8 cellular contexts compared by ENCODE assay signal in genomic region chr14:64880382-64881121, GRCh38. TPM values are rescaled to one million over a fixed set of nuclear protein-coding genes. Genes with fewer than 3 reads are reported as not detected.
DNase-seq lines count a peak whose midpoint lies in the region; ATAC-seq, FAIRE-seq and TF ChIP-seq lines count a peak whose summit lies in the region.

No MANE protein-coding gene starts in this region.

- no peak for FAIRE-seq in pancreas (lab: Jason Lieb, UNC)

- peak overlapping the region; percentile 25; the same call in 1 of the 2 replicates for H3K9ac ChIP-seq in PC-3 (ENCODE audit: low read length)

- CTCF ChIA-PET in PC-3 (lab: Charles Lee): interaction anchor here (0.6 to 1.0 kb wide), 5 partner anchors 12 to 108 kb away, joined by 3 to 5 read pairs (median 3); no protein-coding TSS in a partner anchor

- POLR2A ChIA-PET in PC-3 (lab: Charles Lee; ENCODE audit: unreplicated experiment): no interaction called here

- DNase-seq in DMS79 (lab: John Stamatoyannopoulos, UW) (peak; percentile 69), PC-3 (peak; percentile 56), glomerular visceral epithelial cell (ENCODE audit: extremely low spot score) (peak; percentile 26), pancreas (peak; percentile 48 to 82 (median 58)), upper lobe of left lung (peak; percentile 41 to 90)
- peak; percentile 40 for DNase-seq in activated T-helper 9 cell treated with anti-CD3 and anti-CD28 coated beads, Interleukin-2, amount 50 U/mL, for 16 hours (ENCODE audit: low read depth)

- no peak for TF ChIP-seq POLR2A in upper lobe of left lung (IDR thresholded peaks at IDR 0.05)

- BruUV-seq in PC-3 (replicated peaks; lab: Mats Ljungman, UMichigan): no TSS peak

- intact Hi-C loops in PC-3 (cut with micrococcal nuclease) (no loop called here), pancreas (cut with DNase I) (loop anchor here in 1 of 3 donors (10.0 kb wide), 1 partner anchor 56 kb away; no protein-coding TSS in a partner anchor)

- no peaks in the 10 kb centered on the region for H3K36me3 ChIP-seq in PC-3 (ENCODE audit: low read depth, low read length)
- no peaks in the 10 kb centered on the region for H3K36me3 ChIP-seq in pancreas
- H3K36me3 ChIP-seq in upper lobe of left lung: no peaks in the 10 kb centered on the region

- peak overlapping the region; percentile 93 for H2AFZ ChIP-seq in PC-3 (ENCODE audit: low read length)

- no peak overlapping the region for H3K27ac ChIP-seq in PC-3 (ENCODE audit: low read length)
- peak overlapping the region in 1 of 4 donors; percentile 41 for H3K27ac ChIP-seq in pancreas
- peak overlapping the region in 1 of 4 donors; percentile 8 for H3K27ac ChIP-seq in upper lobe of left lung

- TF ChIP-seq EP300 in upper lobe of left lung (IDR thresholded peaks at IDR 0.05): no peak

- H3K4me2 ChIP-seq in PC-3 (ENCODE audit: low read length): peak overlapping the region; percentile 85

- H3K9me3 ChIP-seq in PC-3 (ENCODE audit: low read length) (no peaks in the 10 kb centered on the region), pancreas (no peaks in the 10 kb centered on the region), upper lobe of left lung (no peaks in the 10 kb centered on the region)

- ATAC-seq in HG03280 (IDR thresholded peaks at IDR 0.05; ENCODE audit: unreplicated experiment): peak; percentile 51
- ATAC-seq in PC-3: peak; percentile 89
- ATAC-seq in pancreas: peak; percentile 85 to 93 (median 90)
- ATAC-seq in upper lobe of left lung (ENCODE audit: low FRiP score in 2 of 2): peak; percentile 57 to 82
- ATAC-seq in HG03139 (IDR thresholded peaks at IDR 0.05; ENCODE audit: unreplicated experiment): no peak

- no peaks in the 10 kb centered on the region for H3K9me2 ChIP-seq in PC-3 (replicated peaks; ENCODE audit: low read length)

- no peaks in the 10 kb centered on the region for H4K20me1 ChIP-seq in PC-3 (ENCODE audit: low read length)

- WGBS in pancreas, 2 donors: 1 to 2% methylated on average over 42 of the region's 42 CpGs
- 5 to 11% methylated on average over 14 to 36 of the region's 42 CpGs for WGBS in upper lobe of left lung, 2 donors

- TF ChIP-seq CTCF in PC-3 (conservative IDR thresholded peaks at IDR 0.05; ENCODE audit: low read depth, low read length) (no peak), pancreas (IDR thresholded peaks at IDR 0.05) (no peak), upper lobe of left lung (IDR thresholded peaks at IDR 0.05) (peak in 1 of 6 experiments; percentile 15)

- H3F3A ChIP-seq in PC-3 (ENCODE audit: low read length, unreplicated experiment): no peaks in the 10 kb centered on the region

- no peaks in the 10 kb centered on the region for H3K79me2 ChIP-seq in PC-3 (ENCODE audit: low read length)

- H3K4me1 ChIP-seq in PC-3 (ENCODE audit: insufficient read depth, low read length) (peaks cover 8% of the 10 kb centered on the region; the same call in 1 of the 2 replicates), pancreas (no peaks in the 10 kb centered on the region), upper lobe of left lung (peaks cover 17 to 24% (median 22%) of the 10 kb centered on the region in 4 donors)

- peak overlapping the region; percentile 69 for H3K4me3 ChIP-seq in PC-3 (ENCODE audit: low read length)
- peak overlapping the region; percentile 45 to 64 (median 50) for H3K4me3 ChIP-seq in pancreas
- peak overlapping the region; percentile 30 to 74 (median 58) for H3K4me3 ChIP-seq in upper lobe of left lung

- peaks cover 50% of the 10 kb centered on the region for H3K27me3 ChIP-seq in PC-3 (ENCODE audit: low read length)
- no peaks in the 10 kb centered on the region for H3K27me3 ChIP-seq in pancreas
- peaks cover 0 to 24% (median 14%) of the 10 kb centered on the region in 4 donors for H3K27me3 ChIP-seq in upper lobe of left lung

RNA-seq across cellular contexts. Expression of gene SPTB, which starts 0.8 kb away (rescaled TPM):
- total RNA-seq in PC-3 (2014; rRNA removed): 2.3 and 3.6 TPM in 2 replicates
- 1 to 10 TPM in 5 of 6 donors, under 1 TPM in 1; 0.73 to 3.4 (median 2.5) TPM for total RNA-seq in pancreas
- polyA plus RNA-seq in pancreas: 1 to 10 TPM; 5.2 to 6.5 TPM
- total RNA-seq in upper lobe of left lung: 1 to 10 TPM; 2.1 to 3.3 (median 2.7) TPM

RNA-seq across cellular contexts. Expression of gene CHURC1, which starts 33.7 kb away (rescaled TPM):
- 44.0 and 50.3 TPM in 2 replicates for total RNA-seq in PC-3 (2014; rRNA removed)
- 10 to 100 TPM; 22.7 to 33.2 (median 29.4) TPM for total RNA-seq in pancreas
- 10 to 100 TPM; 13.0 to 22.6 TPM for polyA plus RNA-seq in pancreas
- total RNA-seq in upper lobe of left lung: 10 to 100 TPM; 18.3 to 99.6 (median 49.2) TPM
